In genomic region chr3:42652251-42652610, GRCh38 we compare ENCODE assay signal across 9 cellular contexts. TPM values are rescaled to one million over a fixed set of nuclear protein-coding genes. Genes with fewer than 3 reads are reported as not detected.
A peak's percentile ranks its signal among the peaks of the same experiment; 100 is the strongest.
DNase-seq lines count a peak whose midpoint lies in the region; ATAC-seq and TF ChIP-seq lines count a peak whose summit lies in the region.
"Had no signal": no experiment of that assay in that cellular context is flagged by ENCODE, and none has a peak within 500 bp of the region (broad histone marks: within the 10 kb centered on the region; RNA-seq: fewer than 3 reads in every experiment).

No MANE protein-coding gene starts in this region.

- peak overlapping the region; percentile 90 for H3K27ac Mint-ChIP-seq in dendritic cell treated with granulocyte-macrophage colony-stimulating factor and Interleukin-4, amounts not matched to agents 40 ng/mL and 50 ng/mL, for 4 days

- DNase-seq in spleen (no peak), COR-L47 (lab: John Stamatoyannopoulos, UW) (no peak), germinal center (ENCODE audit: low spot score) (no peak)
- DNase-seq in stimulated activated CD4-positive, alpha-beta T cell treated with anti-CD3 and anti-CD28 coated beads, Interleukin-2, amount 100 ng/mL, for 48 hours: no peak
- DNase-seq: GOT3 had no signal

- H3K27me3 Mint-ChIP-seq in dendritic cell treated with granulocyte-macrophage colony-stimulating factor and Interleukin-4, amounts not matched to agents 40 ng/mL and 50 ng/mL, for 4 days: no peaks in the 10 kb centered on the region

- peaks cover 0 to 15% (median 0%) of the 10 kb centered on the region in 7 donors for H3K27me3 ChIP-seq in spleen (replicated peaks in 1 of 7)

- peaks cover 0 to 30% (median 16%) of the 10 kb centered on the region in 6 donors for H3K36me3 ChIP-seq in spleen

- H3K9me3 Mint-ChIP-seq in dendritic cell treated with granulocyte-macrophage colony-stimulating factor and Interleukin-4, amounts not matched to agents 40 ng/mL and 50 ng/mL, for 4 days: no peaks in the 10 kb centered on the region

- no peak overlapping the region for H3K4me3 Mint-ChIP-seq in dendritic cell treated with granulocyte-macrophage colony-stimulating factor and Interleukin-4, amounts not matched to agents 40 ng/mL and 50 ng/mL, for 4 days

- H3K36me3 Mint-ChIP-seq in dendritic cell treated with granulocyte-macrophage colony-stimulating factor and Interleukin-4, amounts not matched to agents 40 ng/mL and 50 ng/mL, for 4 days (ENCODE audit: low read depth): peaks cover 58% of the 10 kb centered on the region

- intact Hi-C loops in dendritic cell treated with granulocyte-macrophage colony-stimulating factor and Interleukin-4, amounts not matched to agents 40 ng/mL and 50 ng/mL, for 4 days (cut with micrococcal nuclease): loop anchor here (5.0 kb wide), 2 partner anchors 70 to 95 kb away; partner anchors contain the start of gene SEC22C
- intact Hi-C loops in spleen (cut with DNase I; ENCODE audit: low total_unique reads): loop anchor here (10.0 kb wide), 1 partner anchor 93 kb away; no protein-coding TSS in a partner anchor

- H3K27ac ChIP-seq in spleen: peak overlapping the region in 7 of 8 donors; percentile 69 to 90 (median 79)

- peaks cover 77% of the 10 kb centered on the region for H3K4me1 Mint-ChIP-seq in dendritic cell treated with granulocyte-macrophage colony-stimulating factor and Interleukin-4, amounts not matched to agents 40 ng/mL and 50 ng/mL, for 4 days (ENCODE audit: low read depth)

- TF ChIP-seq POLR2A in spleen (IDR thresholded peaks at IDR 0.05): no peak

- H3K9me3 ChIP-seq in spleen: no peaks in the 10 kb centered on the region

- ATAC-seq in GM19397 (IDR thresholded peaks at IDR 0.05; ENCODE audit: unreplicated experiment) (peak; percentile 21), HG03457 (IDR thresholded peaks at IDR 0.05; ENCODE audit: unreplicated experiment) (peak; percentile 22), GM21528 (IDR thresholded peaks at IDR 0.05; ENCODE audit: low FRiP score, unreplicated experiment) (no peak)

- WGBS in spleen, 5 donors: 50 to 88% (median 62%) methylated on average over 1 of the region's 1 CpG

- H3K4me1 ChIP-seq in spleen: peaks cover 17 to 92% (median 39%) of the 10 kb centered on the region in 6 donors

- TF ChIP-seq CTCF in spleen (IDR thresholded peaks at IDR 0.05 in 8 of 11, conservative IDR thresholded peaks at IDR 0.05 in 3 of 11): no peak

- peak overlapping the region in 4 of 8 donors; percentile 65 to 86 (median 72) for H3K4me3 ChIP-seq in spleen

RNA-seq across cellular contexts. Expression of gene ZBTB47, which starts 1.3 kb away (rescaled TPM):
- 10 to 100 TPM in 6 of 7 donors, 1 to 10 TPM in 1; 9.9 to 22.2 (median 16.3) TPM for total RNA-seq in spleen
- 1 to 10 TPM; 2.1 to 5.0 (median 2.5) TPM for polyA plus RNA-seq in spleen

RNA-seq across cellular contexts. Expression of gene KLHL40, which starts 33.1 kb away (rescaled TPM):
- not detected for total RNA-seq in spleen
- under 1 TPM in 2 of 3 donors, not detected in 1; 0.03 to 0.17 TPM for polyA plus RNA-seq in spleen

RNA-seq across cellular contexts. Expression of gene HHATL, which starts 50.4 kb away (rescaled TPM):
- total RNA-seq in spleen: not detected
- polyA plus RNA-seq in spleen: under 1 TPM in 2 of 3 donors, not detected in 1; 0.13 to 0.42 TPM

RNA-seq across cellular contexts. Expression of gene NKTR, which starts 51.7 kb away (rescaled TPM):
- total RNA-seq in spleen: 100 to 1,000 TPM in 6 of 7 donors, 10 to 100 TPM in 1; 99.2 to 258 (median 159) TPM
- polyA plus RNA-seq in spleen: 10 to 100 TPM; 19.9 to 35.8 (median 30.9) TPM
